7 cellular contexts compared by ENCODE assay signal in genomic region chr3:146065573-146066006, GRCh38.
A peak's percentile ranks its signal among the peaks of the same experiment; 100 is the strongest.
DNase-seq lines count a peak whose midpoint lies in the region; ATAC-seq and TF ChIP-seq lines count a peak whose summit lies in the region.

No MANE protein-coding gene starts in this region.

- H3K36me3 ChIP-seq in HCT116 (ENCODE audit: control insufficient read depth in 1 of 2, insufficient read depth in 2 of 2, low read length in 2 of 2) (no peaks in the 10 kb centered on the region), OCI-LY3 (replicated peaks; ENCODE audit: low read depth, low read length) (no peaks in the 10 kb centered on the region), WERI-Rb-1 (no peaks in the 10 kb centered on the region)

- H4K20me1 ChIP-seq in HCT116 (ENCODE audit: insufficient read depth) = no peaks in the 10 kb centered on the region
- no peaks in the 10 kb centered on the region for H4K20me1 ChIP-seq in OCI-LY3 (ENCODE audit: insufficient read depth, low read length)

- H3K79me2 ChIP-seq in HCT116 (ENCODE audit: insufficient read depth, low read length) (no peaks in the 10 kb centered on the region), OCI-LY3 (ENCODE audit: low read length) (no peaks in the 10 kb centered on the region)

- DNase-seq in DMS53 (lab: John Stamatoyannopoulos, UW) = peak; percentile 69
- DNase-seq in HCT116 (ENCODE audit: low read depth, low spot score) = peak; percentile 38
- peak; percentile 68 for DNase-seq in epithelial cell of esophagus (ENCODE audit: low read depth)
- no peak for DNase-seq in progenitor cell of endocrine pancreas (ENCODE audit: low spot score, unreplicated experiment)
- DNase-seq in WERI-Rb-1 = no peak

- ATAC-seq in HCT116 (no peak), GM19397 (IDR thresholded peaks at IDR 0.05; ENCODE audit: unreplicated experiment) (no peak)

- H3K27me3 Mint-ChIP-seq in progenitor cell of endocrine pancreas = no peaks in the 10 kb centered on the region

- H3K9me3 ChIP-seq in HCT116 (ENCODE audit: control insufficient read depth in 1 of 2, insufficient read depth in 1 of 2, low read depth in 1 of 2, low read length in 2 of 2) (no peaks in the 10 kb centered on the region), OCI-LY3 (ENCODE audit: insufficient read depth, low read length) (no peaks in the 10 kb centered on the region), WERI-Rb-1 (ENCODE audit: severe bottlenecking) (no peaks in the 10 kb centered on the region)

- H3K4me3 ChIP-seq in HCT116 (replicated peaks in 1 of 2; ENCODE audit: low read depth in 1 of 2, low read length in 2 of 2) = no peak overlapping the region
- no peak overlapping the region for H3K4me3 ChIP-seq in OCI-LY3 (ENCODE audit: low read length)
- no peak overlapping the region for H3K4me3 ChIP-seq in epithelial cell of esophagus (ENCODE audit: low read length)
- no peak overlapping the region for H3K4me3 ChIP-seq in WERI-Rb-1 (ENCODE audit: low read depth, low read length)

- H3K4me2 ChIP-seq in HCT116 (ENCODE audit: low read length) = no peak overlapping the region
- H3K4me2 ChIP-seq in OCI-LY3 (ENCODE audit: low read length) = peak overlapping the region; percentile 38

- POLR2A ChIA-PET in HCT116 (lab: Charles Lee) = interaction anchor here (0.8 to 0.9 kb wide), 2 partner anchors 118 to 124 kb away, joined by 3 to 4 read pairs; no protein-coding TSS in a partner anchor

- CTCF ChIA-PET in HCT116 (lab: Charles Lee) = interaction anchor here (0.6 to 5.2 kb wide), 35 partner anchors 9 to 573 kb away, joined by 3 to 109 read pairs (median 4); partner anchors contain the start of gene PLOD2

- RAD21 ChIA-PET in HCT116 (lab: Charles Lee; ENCODE audit: low non-redundant PET in 1 of 2, low total read pairs in 2 of 2, uncharacterized antibody in 2 of 2, unreplicated experiment in 2 of 2) = interaction anchor here (0.7 to 2.3 kb wide), 6 partner anchors 120 to 262 kb away, joined by 3 to 14 read pairs (median 8); no protein-coding TSS in a partner anchor

- H3K4me1 ChIP-seq in HCT116 (ENCODE audit: control insufficient read depth in 1 of 2, insufficient read depth in 2 of 2, low read length in 2 of 2) (no peaks in the 10 kb centered on the region), OCI-LY3 (ENCODE audit: low read length) (peaks cover 4% of the 10 kb centered on the region; the same call in 1 of the 2 replicates)

- H3K9me2 ChIP-seq in HCT116 (ENCODE audit: insufficient read depth) = no peaks in the 10 kb centered on the region

- peaks cover 6% of the 10 kb centered on the region for H3K36me3 Mint-ChIP-seq in progenitor cell of endocrine pancreas (ENCODE audit: insufficient read depth)

- H3K4me1 Mint-ChIP-seq in progenitor cell of endocrine pancreas (ENCODE audit: low read depth) = no peaks in the 10 kb centered on the region

- no peak overlapping the region for H2AFZ ChIP-seq in HCT116 (ENCODE audit: low read depth, low read length, poor library complexity, severe bottlenecking)
- H2AFZ ChIP-seq in OCI-LY3 (ENCODE audit: low read depth, low read length) = no peak overlapping the region

- no TSS peak for BruUV-seq in HCT116 (replicated peaks; lab: Mats Ljungman, UMichigan)

- no peak overlapping the region for H3K9ac ChIP-seq in HCT116 (ENCODE audit: low read length)
- no peak overlapping the region for H3K9ac ChIP-seq in OCI-LY3 (ENCODE audit: low read length)

- H3K27ac ChIP-seq in HCT116 (ENCODE audit: low read depth, low read length) (no peak overlapping the region), OCI-LY3 (ENCODE audit: low read length) (no peak overlapping the region), WERI-Rb-1 (no peak overlapping the region)

- TF ChIP-seq RAD21 in HCT116 (IDR thresholded peaks at IDR 0.05; ENCODE audit: low read depth) = peak; percentile 80

- no peak overlapping the region for H3K4me3 Mint-ChIP-seq in progenitor cell of endocrine pancreas (ENCODE audit: low read depth)

- no peak for TF ChIP-seq POLR2A in HCT116 (IDR thresholded peaks at IDR 0.05; ENCODE audit: borderline replicate concordance, extremely low read depth, insufficient read depth, insufficient read length)

- H3K27ac Mint-ChIP-seq in progenitor cell of endocrine pancreas = no peak overlapping the region

- H3K27me3 ChIP-seq in HCT116 (ENCODE audit: insufficient read depth, low read length) = no peaks in the 10 kb centered on the region
- no peaks in the 10 kb centered on the region for H3K27me3 ChIP-seq in OCI-LY3 (ENCODE audit: low read depth, low read length)
- no peaks in the 10 kb centered on the region for H3K27me3 ChIP-seq in WERI-Rb-1 (ENCODE audit: insufficient read depth, low read depth, severe bottlenecking)

- TF ChIP-seq CTCF in HCT116 (IDR thresholded peaks at IDR 0.05 in 2 of 3, conservative IDR thresholded peaks at IDR 0.05 in 1 of 3; ENCODE audit: borderline replicate concordance in 1 of 3, insufficient read depth in 1 of 3, low read depth in 2 of 3, low read length in 2 of 3) (peak; percentile 57 to 70 (median 63)), OCI-LY3 (IDR thresholded peaks at IDR 0.05; ENCODE audit: low read depth, low read length) (peak; percentile 84), epithelial cell of esophagus (IDR thresholded peaks at IDR 0.05; ENCODE audit: insufficient read depth, low read depth, low read length, missing control alignments) (peak; percentile 55), progenitor cell of endocrine pancreas (IDR thresholded peaks at IDR 0.05; ENCODE audit: unreplicated experiment) (peak; percentile 90), WERI-Rb-1 (IDR thresholded peaks at IDR 0.05; ENCODE audit: low read depth, low read length) (no peak)

- intact Hi-C loops in HCT116 (cut with micrococcal nuclease) = loop anchor here (1.0 to 10.0 kb wide), 4 partner anchors 122 to 579 kb away; no protein-coding TSS in a partner anchor

- no peaks in the 10 kb centered on the region for H3K9me3 Mint-ChIP-seq in progenitor cell of endocrine pancreas (ENCODE audit: low read depth)

TF ChIP-seq in HCT116, 20 proteins besides CTCF, POLR2A, EP300 and RAD21:
- TF ChIP-seq EGR1 (IDR thresholded peaks at IDR 0.05; ENCODE audit: low read depth) = no peak
- no peak for TF ChIP-seq EZH2 (IDR thresholded peaks at IDR 0.05)
- no peak for TF ChIP-seq JUND (IDR thresholded peaks at IDR 0.05)
- no peak for TF ChIP-seq SP1 (IDR thresholded peaks at IDR 0.05; ENCODE audit: low read depth)
- TF ChIP-seq ZFX (IDR thresholded peaks at IDR 0.05) = no peak
- no peak for TF ChIP-seq ELF1 (IDR thresholded peaks at IDR 0.05; ENCODE audit: borderline replicate concordance, low read depth)
- TF ChIP-seq EZH2phosphoT487 (IDR thresholded peaks at IDR 0.05; ENCODE audit: borderline replicate concordance) = no peak
- no peak for TF ChIP-seq SRF (IDR thresholded peaks at IDR 0.05; ENCODE audit: low read depth)
TF ChIP-seq in HCT116: peak in this region for 0.

Comparison
In these comparisons a context has a peak if more than half of its experiments do, and no peak if none do; other contexts are left out.
1. DNase-seq: peak in DMS53 (single experiment), HCT116 (single experiment) and epithelial cell of esophagus (single experiment); none in progenitor cell of endocrine pancreas (single experiment) and WERI-Rb-1 (single experiment).